Comparison of ENCODE assay signal across 9 cellular contexts in the genomic region with DNA sequence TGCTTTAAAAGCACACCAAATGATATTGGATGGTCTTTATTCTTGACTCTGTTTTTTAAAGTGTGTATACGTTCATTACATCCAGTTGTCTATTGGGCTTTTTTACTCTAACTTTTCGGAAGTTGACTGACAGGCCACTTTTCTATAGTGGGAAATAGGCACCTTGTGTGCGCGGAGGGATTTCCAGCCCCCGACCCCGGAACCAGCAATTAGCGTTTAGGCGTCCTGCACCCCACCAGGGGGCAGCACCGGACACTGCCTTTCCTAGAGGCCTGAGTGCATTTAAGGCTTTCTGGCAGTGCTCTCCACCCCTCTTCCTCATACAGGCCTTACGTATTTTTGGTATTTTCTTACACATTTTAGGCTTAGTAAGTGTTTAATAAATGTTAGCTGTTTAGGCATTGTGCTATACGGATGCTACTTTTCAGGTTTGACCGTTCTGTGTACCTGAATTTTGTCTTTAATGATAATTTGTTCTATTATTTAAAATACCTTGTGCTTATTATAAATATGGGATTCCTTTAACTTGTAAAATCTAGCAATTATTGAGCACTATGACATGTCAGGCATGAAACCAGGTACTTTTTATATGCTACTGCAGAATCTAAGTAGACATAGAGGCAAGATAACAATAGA.
DNase-seq lines count a peak whose midpoint lies in the region; ATAC-seq, FAIRE-seq and TF ChIP-seq lines count a peak whose summit lies in the region.
"Had no signal": no experiment of that assay in that cellular context is flagged by ENCODE, and none has a peak within 500 bp of the region (broad histone marks: within the 10 kb centered on the region; RNA-seq: fewer than 3 reads in every experiment).

No MANE protein-coding gene starts in this region.

- DNase-seq in D721Med (ENCODE audit: insufficient read length, low spot score) = no peak
- peak; percentile 25 for DNase-seq in HTR-8/SVneo (ENCODE audit: insufficient read length, low spot score)
- DNase-seq in T-helper 9 cell = peak; percentile 45
- no peak for DNase-seq in astrocyte of the cerebellum (ENCODE audit: low read depth)
- DNase-seq in kidney tubule cell (ENCODE audit: low spot score) = peak; percentile 48
- peak; percentile 18 to 63 (median 35) for DNase-seq in stimulated activated CD4-positive, alpha-beta T cell treated with anti-CD3 and anti-CD28 coated beads, TNF-alpha, amount 100 ng/mL, for 1 hour (ENCODE audit: low read depth in 3 of 3, low spot score in 1 of 3)
- DNase-seq in T1000 (lab: John Stamatoyannopoulos, UW) = no peak

- no peak overlapping the region for H3K4me3 ChIP-seq in astrocyte of the cerebellum (ENCODE audit: low read depth, low read length)

- in situ Hi-C loops in astrocyte of the cerebellum (cut with HindIII; ENCODE audit: low sequenced_read_pairs) = no loop called here

- FAIRE-seq in D721Med (lab: Jason Lieb, UNC) (no peak), HTR-8/SVneo (lab: Jason Lieb, UNC) (no peak)
- FAIRE-seq: TTC549 had no signal

- ATAC-seq in GM21390 (IDR thresholded peaks at IDR 0.05; ENCODE audit: unreplicated experiment) = peak; percentile 83

- TF ChIP-seq CTCF in D721Med (IDR thresholded peaks at IDR 0.05; ENCODE audit: insufficient read depth, missing control alignments) = peak; percentile 79
- TF ChIP-seq CTCF in astrocyte of the cerebellum (IDR thresholded peaks at IDR 0.05; ENCODE audit: low read depth, low read length, missing control alignments) = peak; percentile 64

Comparison
In these comparisons a context has a peak if more than half of its experiments do, and no peak if none do; other contexts are left out.
1. DNase-seq: peak in HTR-8/SVneo (single experiment), T-helper 9 cell (single experiment), kidney tubule cell (single experiment) and stimulated activated CD4-positive, alpha-beta T cell treated with anti-CD3 and anti-CD28 coated beads, TNF-alpha, amount 100 ng/mL, for 1 hour (3 of 3); none in D721Med (single experiment), astrocyte of the cerebellum (single experiment) and T1000 (single experiment).